ENCODE assay signal across 2 cellular contexts in the genomic region with DNA sequence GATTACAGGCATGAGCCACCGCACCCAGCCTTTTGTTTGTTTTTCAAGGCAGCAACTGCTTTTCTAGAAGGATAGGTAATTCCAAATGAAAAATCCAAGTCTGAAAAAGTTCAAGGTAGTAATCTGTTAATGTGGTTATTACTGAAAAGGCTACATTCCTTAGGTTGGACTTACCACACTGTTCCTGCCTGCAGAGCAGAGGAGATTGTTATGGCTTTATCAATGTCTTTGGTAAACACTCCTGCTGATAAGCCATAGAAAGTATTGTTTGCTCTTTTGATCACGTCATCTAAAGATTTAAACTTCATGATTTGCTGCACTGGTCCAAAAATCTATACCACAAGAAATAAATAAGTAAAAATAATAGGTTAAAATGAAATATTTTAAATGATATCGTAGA.
A peak's percentile ranks its signal among the peaks of the same experiment; 100 is the strongest.
TF ChIP-seq lines count a peak whose summit lies in the region.

No MANE protein-coding gene starts in this region.

TF ChIP-seq in A549, 52 proteins besides CTCF, POLR2A, EP300 and RAD21:
- peak; percentile 30 to 73; a peak in 3 of 5 replicates for TF ChIP-seq JUN (IDR thresholded peaks at IDR 0.05)
- no peak for TF ChIP-seq HDAC2 (IDR thresholded peaks at IDR 0.05)
- TF ChIP-seq HOXA7 (CRISPR knock-in tag; IDR thresholded peaks at IDR 0.05): peak; percentile 35; the same call in 1 of the 2 replicates

TF ChIP-seq in HepG2, 621 proteins besides CTCF, POLR2A, EP300 and RAD21:
- TF ChIP-seq, protein P1, sequence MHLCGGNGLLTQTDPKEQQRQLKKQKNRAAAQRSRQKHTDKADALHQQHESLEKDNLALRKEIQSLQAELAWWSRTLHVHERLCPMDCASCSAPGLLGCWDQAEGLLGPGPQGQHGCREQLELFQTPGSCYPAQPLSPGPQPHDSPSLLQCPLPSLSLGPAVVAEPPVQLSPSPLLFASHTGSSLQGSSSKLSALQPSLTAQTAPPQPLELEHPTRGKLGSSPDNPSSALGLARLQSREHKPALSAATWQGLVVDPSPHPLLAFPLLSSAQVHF (CRISPR knock-in tag; IDR thresholded peaks at IDR 0.05): no peak
- TF ChIP-seq, protein P2, sequence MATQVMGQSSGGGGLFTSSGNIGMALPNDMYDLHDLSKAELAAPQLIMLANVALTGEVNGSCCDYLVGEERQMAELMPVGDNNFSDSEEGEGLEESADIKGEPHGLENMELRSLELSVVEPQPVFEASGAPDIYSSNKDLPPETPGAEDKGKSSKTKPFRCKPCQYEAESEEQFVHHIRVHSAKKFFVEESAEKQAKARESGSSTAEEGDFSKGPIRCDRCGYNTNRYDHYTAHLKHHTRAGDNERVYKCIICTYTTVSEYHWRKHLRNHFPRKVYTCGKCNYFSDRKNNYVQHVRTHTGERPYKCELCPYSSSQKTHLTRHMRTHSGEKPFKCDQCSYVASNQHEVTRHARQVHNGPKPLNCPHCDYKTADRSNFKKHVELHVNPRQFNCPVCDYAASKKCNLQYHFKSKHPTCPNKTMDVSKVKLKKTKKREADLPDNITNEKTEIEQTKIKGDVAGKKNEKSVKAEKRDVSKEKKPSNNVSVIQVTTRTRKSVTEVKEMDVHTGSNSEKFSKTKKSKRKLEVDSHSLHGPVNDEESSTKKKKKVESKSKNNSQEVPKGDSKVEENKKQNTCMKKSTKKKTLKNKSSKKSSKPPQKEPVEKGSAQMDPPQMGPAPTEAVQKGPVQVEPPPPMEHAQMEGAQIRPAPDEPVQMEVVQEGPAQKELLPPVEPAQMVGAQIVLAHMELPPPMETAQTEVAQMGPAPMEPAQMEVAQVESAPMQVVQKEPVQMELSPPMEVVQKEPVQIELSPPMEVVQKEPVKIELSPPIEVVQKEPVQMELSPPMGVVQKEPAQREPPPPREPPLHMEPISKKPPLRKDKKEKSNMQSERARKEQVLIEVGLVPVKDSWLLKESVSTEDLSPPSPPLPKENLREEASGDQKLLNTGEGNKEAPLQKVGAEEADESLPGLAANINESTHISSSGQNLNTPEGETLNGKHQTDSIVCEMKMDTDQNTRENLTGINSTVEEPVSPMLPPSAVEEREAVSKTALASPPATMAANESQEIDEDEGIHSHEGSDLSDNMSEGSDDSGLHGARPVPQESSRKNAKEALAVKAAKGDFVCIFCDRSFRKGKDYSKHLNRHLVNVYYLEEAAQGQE (IDR thresholded peaks at IDR 0.05; ENCODE audit: borderline replicate concordance in 1 of 2, low read depth in 1 of 2, low read length in 2 of 2): no peak
- TF ChIP-seq BCL6 (CRISPR knock-in tag; IDR thresholded peaks at IDR 0.05) (peak; percentile 23; the same call in 1 of the 2 replicates), ZNF484 (CRISPR knock-in tag; IDR thresholded peaks at IDR 0.05; ENCODE audit: borderline replicate concordance, low read depth) (no peak), FIP1L1 (IDR thresholded peaks at IDR 0.05; ENCODE audit: borderline replicate concordance, insufficient read depth, low read depth, low read length) (no peak), SOX13 (IDR thresholded peaks at IDR 0.05) (no peak), SOX13 (CRISPR knock-in tag; conservative IDR thresholded peaks at IDR 0.05 in 1 of 2, IDR thresholded peaks at IDR 0.05 in 1 of 2) (peak in 1 of 2 experiments; percentile 37; a peak in 1 of 4 replicates), DPF2 (CRISPR knock-in tag; IDR thresholded peaks at IDR 0.05; ENCODE audit: borderline replicate concordance, low read depth) (no peak)
- TF ChIP-seq, protein P3, sequence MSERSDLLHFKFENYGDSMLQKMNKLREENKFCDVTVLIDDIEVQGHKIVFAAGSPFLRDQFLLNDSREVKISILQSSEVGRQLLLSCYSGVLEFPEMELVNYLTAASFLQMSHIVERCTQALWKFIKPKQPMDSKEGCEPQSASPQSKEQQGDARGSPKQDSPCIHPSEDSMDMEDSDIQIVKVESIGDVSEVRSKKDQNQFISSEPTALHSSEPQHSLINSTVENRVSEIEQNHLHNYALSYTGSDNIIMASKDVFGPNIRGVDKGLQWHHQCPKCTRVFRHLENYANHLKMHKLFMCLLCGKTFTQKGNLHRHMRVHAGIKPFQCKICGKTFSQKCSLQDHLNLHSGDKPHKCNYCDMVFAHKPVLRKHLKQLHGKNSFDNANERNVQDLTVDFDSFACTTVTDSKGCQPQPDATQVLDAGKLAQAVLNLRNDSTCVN (CRISPR knock-in tag; IDR thresholded peaks at IDR 0.05; ENCODE audit: borderline replicate concordance): no peak
- TF ChIP-seq, protein P4, sequence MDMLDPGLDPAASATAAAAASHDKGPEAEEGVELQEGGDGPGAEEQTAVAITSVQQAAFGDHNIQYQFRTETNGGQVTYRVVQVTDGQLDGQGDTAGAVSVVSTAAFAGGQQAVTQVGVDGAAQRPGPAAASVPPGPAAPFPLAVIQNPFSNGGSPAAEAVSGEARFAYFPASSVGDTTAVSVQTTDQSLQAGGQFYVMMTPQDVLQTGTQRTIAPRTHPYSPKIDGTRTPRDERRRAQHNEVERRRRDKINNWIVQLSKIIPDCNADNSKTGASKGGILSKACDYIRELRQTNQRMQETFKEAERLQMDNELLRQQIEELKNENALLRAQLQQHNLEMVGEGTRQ (IDR thresholded peaks at IDR 0.05; ENCODE audit: low read depth, low read length): no peak
- TF ChIP-seq, protein P4 (CRISPR knock-in tag; IDR thresholded peaks at IDR 0.05; ENCODE audit: borderline replicate concordance): no peak
